15 cellular contexts compared by ENCODE assay signal in genomic region chr10:13704969-13705368, GRCh38.
DNase-seq lines count a peak whose midpoint lies in the region; ATAC-seq, FAIRE-seq and TF ChIP-seq lines count a peak whose summit lies in the region.
"Had no signal": no experiment of that assay in that cellular context is flagged by ENCODE, and none has a peak within 500 bp of the region (broad histone marks: within the 10 kb centered on the region; RNA-seq: fewer than 3 reads in every experiment).

No MANE protein-coding gene starts in this region.

- H3K4me1 ChIP-seq in H9 (ENCODE audit: insufficient read depth, low read length) (no peaks in the 10 kb centered on the region; the same call in 1 of the 2 replicates), astrocyte (ENCODE audit: insufficient read depth, low read length) (peaks cover 62% of the 10 kb centered on the region), kidney (ENCODE audit: control insufficient read depth in 1 of 2, insufficient read depth in 1 of 2, low read depth in 1 of 2, low read length in 2 of 2) (peaks cover 7 to 17% of the 10 kb centered on the region in 2 donors), transverse colon (peaks cover 9 to 34% (median 20%) of the 10 kb centered on the region in 4 donors)
- H3K4me1 ChIP-seq: uterus had no signal

- H3K4me3 ChIP-seq in astrocyte (ENCODE audit: insufficient read depth, low read depth, low read length) (peak overlapping the region; percentile 92), kidney (ENCODE audit: low read length in 2 of 2) (peak overlapping the region; percentile 57 to 70), transverse colon (no peak overlapping the region)
- H3K4me3 ChIP-seq: uterus had no signal

- no peak for DNase-seq in H9
- no peak for DNase-seq in astrocyte (ENCODE audit: low read depth)
- DNase-seq in kidney, result no peak
- DNase-seq in transverse colon, result no peak
- no peak for DNase-seq in NCI-H2196 (lab: John Stamatoyannopoulos, UW; ENCODE audit: unreplicated experiment)
- no peak for DNase-seq in glomerular visceral epithelial cell (ENCODE audit: extremely low spot score)
- DNase-seq: activated gamma-delta T cell treated with Interleukin-2 at 50 U/mL for 16 hours; CD8-positive, alpha-beta memory T cell; naive B cell; retina; stimulated activated CD4-positive, alpha-beta T cell treated with anti-CD3 and anti-CD28 coated beads, Interleukin-2, amount 100 ng/mL, for 48 hours; uterus had no signal

- H3K4me2 ChIP-seq in H9 (ENCODE audit: insufficient read depth, insufficient read length, low read length) (no peak overlapping the region), astrocyte (ENCODE audit: low read length) (peak overlapping the region; percentile 98)

- H3T11ph ChIP-seq in H9 (ENCODE audit: low read length), result no peak overlapping the region

- no peak for ATAC-seq in HG02610 (IDR thresholded peaks at IDR 0.05; ENCODE audit: unreplicated experiment)

- H4K5ac ChIP-seq in H9 (ENCODE audit: insufficient read length, low read depth, low read length), result no peak overlapping the region

- no peak overlapping the region for H3K4ac ChIP-seq in H9 (ENCODE audit: low read depth, low read length)

- no peak overlapping the region for H3K56ac ChIP-seq in H9 (ENCODE audit: insufficient read length, low read depth, low read length)

- H3K79me1 ChIP-seq in H9 (ENCODE audit: insufficient read depth, low read depth, low read length, poor library complexity, severe bottlenecking), result no peaks in the 10 kb centered on the region

- H3K23me2 ChIP-seq in H9 (ENCODE audit: insufficient read length, low read depth, low read length, poor library complexity, severe bottlenecking), result peaks cover 12% of the 10 kb centered on the region

- H3K27ac ChIP-seq in H9 (ENCODE audit: insufficient read length, low read depth, low read length), result no peak overlapping the region
- no peak overlapping the region for H3K27ac ChIP-seq in astrocyte (ENCODE audit: low read depth, low read length)
- no peak overlapping the region for H3K27ac ChIP-seq in kidney (ENCODE audit: low read depth in 2 of 2, low read length in 2 of 2)
- H3K27ac ChIP-seq in transverse colon, result peak overlapping the region in 3 of 4 donors; percentile 47 to 85 (median 83)
- H3K27ac ChIP-seq: uterus had no signal

- H4K91ac ChIP-seq in H9 (ENCODE audit: insufficient read length, low read depth, low read length), result no peak overlapping the region

- H3K9me3 ChIP-seq in H9 (ENCODE audit: control insufficient read depth, low read depth, low read length), result no peaks in the 10 kb centered on the region
- no peaks in the 10 kb centered on the region for H3K9me3 ChIP-seq in astrocyte (ENCODE audit: insufficient read depth, low read depth, low read length)
- no peaks in the 10 kb centered on the region for H3K9me3 ChIP-seq in kidney (ENCODE audit: control insufficient read depth in 1 of 2, low read length in 2 of 2)
- H3K9me3 ChIP-seq in transverse colon, result no peaks in the 10 kb centered on the region
- H3K9me3 ChIP-seq: uterus had no signal

- no peak overlapping the region for H3K23ac ChIP-seq in H9 (ENCODE audit: insufficient read length, low read depth, low read length)

- H2BK15ac ChIP-seq in H9 (ENCODE audit: low read depth, low read length), result no peak overlapping the region

- no peak overlapping the region for H3K14ac ChIP-seq in H9 (ENCODE audit: insufficient read depth, low read length)

- H4K20me1 ChIP-seq in H9 (ENCODE audit: control insufficient read depth, insufficient read depth, insufficient read length), result no peaks in the 10 kb centered on the region
- peaks cover 66% of the 10 kb centered on the region for H4K20me1 ChIP-seq in astrocyte (ENCODE audit: insufficient read depth, low read length)

- H3K27me3 ChIP-seq in H9 (ENCODE audit: insufficient read depth, low read length), result no peaks in the 10 kb centered on the region
- H3K27me3 ChIP-seq in astrocyte (ENCODE audit: insufficient read depth, low read length), result no peaks in the 10 kb centered on the region
- H3K27me3 ChIP-seq in transverse colon, result no peaks in the 10 kb centered on the region
- H3K27me3 ChIP-seq: uterus had no signal

- no peak overlapping the region for H2BK5ac ChIP-seq in H9 (ENCODE audit: insufficient read length, low read length)

- H2BK12ac ChIP-seq in H9 (ENCODE audit: insufficient read length, low read depth, low read length), result no peak overlapping the region

- no peak for TF ChIP-seq POLR2A in transverse colon (IDR thresholded peaks at IDR 0.05)

- in situ Hi-C loops in transverse colon (cut with MboI; ENCODE audit: low pct_ligation_motif_present in 1 of 4, low pct_unique_long_range_greater_than_20kb in 1 of 4, low sequenced_read_pairs in 3 of 4), result no loop called here

- no peak for FAIRE-seq in astrocyte (lab: Jason Lieb, UNC)
- no peak for FAIRE-seq in kidney (lab: Jason Lieb, UNC)
- FAIRE-seq: bronchial epithelial cell, endometrium had no signal

- H3K4me1 Mint-ChIP-seq in H9 (peaks cover 61 to 75% of the 10 kb centered on the region in 2 experiments), astrocyte (ENCODE audit: low read depth, unreplicated experiment) (peaks cover 56% of the 10 kb centered on the region)

- H3K9ac ChIP-seq in H9 (ENCODE audit: extremely low read depth, insufficient read length, low read length) (no peak overlapping the region), astrocyte (ENCODE audit: low read length) (peak overlapping the region; percentile 87), kidney (ENCODE audit: low read length in 2 of 2) (peak overlapping the region; percentile 20 to 65)

- no peak overlapping the region for H4K8ac ChIP-seq in H9 (replicated peaks; ENCODE audit: insufficient read length, low read depth, low read length)

- intact Hi-C loops in kidney (cut with DNase I), result no loop called here
- intact Hi-C loops in transverse colon (cut with DNase I; ENCODE audit: low total_unique reads), result no loop called here

- H2AFZ ChIP-seq in H9 (ENCODE audit: low read length) (no peak overlapping the region), astrocyte (ENCODE audit: low read depth, low read length) (no peak overlapping the region)

- TF ChIP-seq EP300 in transverse colon (IDR thresholded peaks at IDR 0.05; ENCODE audit: low read depth), result no peak

- no peak for TF ChIP-seq CTCF in H9 (conservative IDR thresholded peaks at IDR 0.05)
- no peak for TF ChIP-seq CTCF in astrocyte (IDR thresholded peaks at IDR 0.05; ENCODE audit: insufficient read depth, low read depth, low read length)
- TF ChIP-seq CTCF in kidney (IDR thresholded peaks at IDR 0.05; ENCODE audit: borderline replicate concordance, extremely low read depth, insufficient read depth), result no peak
- TF ChIP-seq CTCF in transverse colon (IDR thresholded peaks at IDR 0.05), result no peak

- H2BK120ac ChIP-seq in H9 (ENCODE audit: low read depth, low read length, poor library complexity, severe bottlenecking), result no peak overlapping the region

- H3K18ac ChIP-seq in H9 (ENCODE audit: insufficient read length, low read depth, low read length), result no peak overlapping the region

- no CpG with 5 or more reads among the region's 11 CpGs for WGBS in H9 (ENCODE audit: extremely low coverage, insufficient read length, low lambda C conversion rate)
- WGBS in transverse colon (ENCODE audit: low coverage in 1 of 2), 2 donors, result 55 to 78% methylated on average over 8 to 11 of the region's 11 CpGs

- H3K79me2 ChIP-seq in H9 (ENCODE audit: insufficient read depth, low read length) (no peaks in the 10 kb centered on the region), astrocyte (ENCODE audit: insufficient read depth, low read length) (peaks cover 99% of the 10 kb centered on the region)

- H3K27ac Mint-ChIP-seq in H9, result peak overlapping the region in 2 of 3 experiments; percentile 59 to 94; a peak in 4 of 7 replicates
- no peak overlapping the region for H3K27ac Mint-ChIP-seq in astrocyte (ENCODE audit: unreplicated experiment)
- H3K27ac Mint-ChIP-seq: CD8-positive, alpha-beta memory T cell had no signal

- H3K27me3 Mint-ChIP-seq in H9 (ENCODE audit: low read depth), result no peaks in the 10 kb centered on the region
- no peaks in the 10 kb centered on the region for H3K27me3 Mint-ChIP-seq in astrocyte (ENCODE audit: low read depth, unreplicated experiment)

- peak overlapping the region in 1 of 2 experiments; percentile 90; a peak in 3 of 5 replicates for H3K4me3 Mint-ChIP-seq in H9
- H3K4me3 Mint-ChIP-seq in astrocyte (ENCODE audit: unreplicated experiment), result peak overlapping the region; percentile 88
- H3K4me3 Mint-ChIP-seq: CD8-positive, alpha-beta memory T cell had no signal

- H2BK20ac ChIP-seq in H9 (ENCODE audit: low read depth, low read length, poor library complexity, severe bottlenecking), result no peak overlapping the region

- H3K9me3 Mint-ChIP-seq in H9, result no peaks in the 10 kb centered on the region
- H3K9me3 Mint-ChIP-seq in astrocyte (ENCODE audit: unreplicated experiment), result no peaks in the 10 kb centered on the region
- H3K9me3 Mint-ChIP-seq: CD8-positive, alpha-beta memory T cell; naive B cell had no signal

- H2AK5ac ChIP-seq in H9 (ENCODE audit: insufficient read length, low read length), result no peak overlapping the region

- H3K36me3 Mint-ChIP-seq in H9 (ENCODE audit: insufficient read depth in 1 of 3, low read depth in 3 of 3) (peaks cover 15 to 17% (median 16%) of the 10 kb centered on the region in 3 experiments; a peak in 5 of 7 replicates), astrocyte (ENCODE audit: low read depth, unreplicated experiment) (peaks cover 14% of the 10 kb centered on the region)
- H3K36me3 Mint-ChIP-seq: naive B cell had no signal

- H3K36me3 ChIP-seq in astrocyte (ENCODE audit: insufficient read depth, low read length) (peaks cover 18% of the 10 kb centered on the region), kidney (ENCODE audit: control insufficient read depth in 1 of 2, insufficient read depth in 2 of 2, low read length in 2 of 2) (no peaks in the 10 kb centered on the region), transverse colon (no peaks in the 10 kb centered on the region)
- H3K36me3 ChIP-seq: uterus had no signal

Comparison
In these comparisons a context has a peak if more than half of its experiments do, and no peak if none do; other contexts are left out.
1. H3K27ac ChIP-seq: peak in transverse colon (3 of 4); none in H9 (single experiment), astrocyte (single experiment) and kidney (0 of 2).
2. H3K4me3 ChIP-seq: peak in astrocyte (single experiment) and kidney (2 of 2); none in transverse colon (0 of 4).